Comparison of ENCODE assay signal across 1 cellular context in genomic region chr2:89797320-89798038, GRCh38.
TF ChIP-seq lines count a peak whose summit lies in the region.

No MANE protein-coding gene starts in this region.

TF ChIP-seq in HepG2, 621 proteins besides CTCF, POLR2A, EP300 and RAD21 (continued from another document):
- TF ChIP-seq PCBP2 (optimal IDR thresholded peaks at IDR 0.05; ENCODE audit: low read depth, low read length, poor library complexity, severe bottlenecking) (no peak), CHD2 (IDR thresholded peaks at IDR 0.05; ENCODE audit: low read depth, low read length) (no peak), CREB1 (IDR thresholded peaks at IDR 0.05) (peak; percentile 93), CREB1 (CRISPR knock-in tag; IDR thresholded peaks at IDR 0.05) (no peak), ZNF740 (CRISPR knock-in tag; IDR thresholded peaks at IDR 0.05) (no peak), ZC3H4 (CRISPR knock-in tag; IDR thresholded peaks at IDR 0.05; ENCODE audit: borderline replicate concordance) (no peak), MAFK (conservative IDR thresholded peaks at IDR 0.05 in 1 of 2, IDR thresholded peaks at IDR 0.05 in 1 of 2; ENCODE audit: low read length in 2 of 2) (no peak), MXI1 (IDR thresholded peaks at IDR 0.05; ENCODE audit: borderline replicate concordance, low read depth, low read length) (no peak)
